ENCODE assay signal across 12 cellular contexts in genomic region chr9:18861599-18862546, GRCh38.
DNase-seq lines count a peak whose midpoint lies in the region; FAIRE-seq and TF ChIP-seq lines count a peak whose summit lies in the region.
"Had no signal": no experiment of that assay in that cellular context is flagged by ENCODE, and none has a peak within 500 bp of the region (broad histone marks: within the 10 kb centered on the region; RNA-seq: fewer than 3 reads in every experiment).

No MANE protein-coding gene starts in this region.

- H3K9me3 ChIP-seq in AG04450 (ENCODE audit: control insufficient read depth, insufficient read depth, low read length): no peaks in the 10 kb centered on the region
- no peaks in the 10 kb centered on the region for H3K9me3 ChIP-seq in kidney (ENCODE audit: control insufficient read depth in 1 of 2, low read length in 2 of 2)
- H3K9me3 ChIP-seq: A549 had no signal

- no peak for TF ChIP-seq POLR2A in H54 (IDR thresholded peaks at IDR 0.05; ENCODE audit: low read depth, low read length)

- H3K4me3 ChIP-seq in AG04450 (ENCODE audit: low read depth, low read length) (no peak overlapping the region), choroid plexus epithelial cell (ENCODE audit: low read depth, low read length) (no peak overlapping the region), kidney (ENCODE audit: low read length in 2 of 2) (no peak overlapping the region)
- H3K4me3 ChIP-seq: A549 had no signal

- no peak for FAIRE-seq in kidney (lab: Jason Lieb, UNC)
- no peak for FAIRE-seq in H54 (lab: Jason Lieb, UNC)
- FAIRE-seq: A549 had no signal

- H3K4me1 ChIP-seq in kidney (ENCODE audit: control insufficient read depth in 1 of 2, insufficient read depth in 1 of 2, low read depth in 1 of 2, low read length in 2 of 2): peaks cover 0 to 4% of the 10 kb centered on the region in 2 donors
- H3K4me1 ChIP-seq: A549 had no signal

- peak; percentile 13 for DNase-seq in AG04450 (ENCODE audit: low read depth, low spot score)
- DNase-seq in choroid plexus epithelial cell (ENCODE audit: low read depth): peak; percentile 67
- DNase-seq in hepatic stellate cell (ENCODE audit: low spot score): peak; percentile 54
- peak; percentile 8 for DNase-seq in pons (ENCODE audit: low spot score)
- no peak for DNase-seq in kidney
- no peak for DNase-seq in HUDEP-2 (lab: John Stamatoyannopoulos, UW; ENCODE audit: unreplicated experiment in 76 of 76)
- no peak for DNase-seq in H54 (ENCODE audit: insufficient read length, low spot score)
- DNase-seq in activated CD4-positive, alpha-beta T cell treated with anti-CD3 and anti-CD28 coated beads, Interleukin-2, amount 50 U/mL, for 1 hour: no peak
- DNase-seq: activated CD8-positive, alpha-beta memory T cell treated with anti-CD3 and anti-CD28 coated beads, Interleukin-2, amount 50 U/mL, for 4 hours; NCI-H187; T1000 had no signal

- no peak overlapping the region for H3K9ac ChIP-seq in kidney (ENCODE audit: low read length in 2 of 2)

- peak; percentile 24 for TF ChIP-seq CTCF in AG04450 (IDR thresholded peaks at IDR 0.05; ENCODE audit: low read depth, low read length)
- peak; percentile 34 for TF ChIP-seq CTCF in choroid plexus epithelial cell (conservative IDR thresholded peaks at IDR 0.05; ENCODE audit: low read depth, low read length)
- TF ChIP-seq CTCF in kidney (IDR thresholded peaks at IDR 0.05; ENCODE audit: borderline replicate concordance, extremely low read depth, insufficient read depth): no peak

- intact Hi-C loops in kidney (cut with DNase I): no loop called here

- POLR2A ChIA-PET in AG04450 (lab: Yijun Ruan, JAX): no interaction called here

- H3K36me3 ChIP-seq in kidney (ENCODE audit: control insufficient read depth in 1 of 2, insufficient read depth in 2 of 2, low read length in 2 of 2): no peaks in the 10 kb centered on the region

- H3K27me3 ChIP-seq in AG04450 (ENCODE audit: control insufficient read depth, insufficient read depth, low read length): no peaks in the 10 kb centered on the region

- CTCF ChIA-PET in AG04450 (lab: Charles Lee): interaction anchor here (1.0 kb wide), 1 partner anchor 624 kb away, joined by 3 read pairs; no protein-coding TSS in a partner anchor

- H3K27ac ChIP-seq in AG04450 (ENCODE audit: low read depth, low read length) (no peak overlapping the region), kidney (ENCODE audit: low read depth in 2 of 2, low read length in 2 of 2) (no peak overlapping the region)
- H3K27ac ChIP-seq: A549 had no signal

Comparison
In these comparisons a context has a peak if more than half of its experiments do, and no peak if none do; other contexts are left out.
1. DNase-seq: peak in AG04450 (single experiment), choroid plexus epithelial cell (single experiment), hepatic stellate cell (single experiment) and pons (single experiment); none in kidney (single experiment), HUDEP-2 (0 of 76), H54 (single experiment) and activated CD4-positive, alpha-beta T cell treated with anti-CD3 and anti-CD28 coated beads, Interleukin-2, amount 50 U/mL, for 1 hour (single experiment).